In the genomic region with DNA sequence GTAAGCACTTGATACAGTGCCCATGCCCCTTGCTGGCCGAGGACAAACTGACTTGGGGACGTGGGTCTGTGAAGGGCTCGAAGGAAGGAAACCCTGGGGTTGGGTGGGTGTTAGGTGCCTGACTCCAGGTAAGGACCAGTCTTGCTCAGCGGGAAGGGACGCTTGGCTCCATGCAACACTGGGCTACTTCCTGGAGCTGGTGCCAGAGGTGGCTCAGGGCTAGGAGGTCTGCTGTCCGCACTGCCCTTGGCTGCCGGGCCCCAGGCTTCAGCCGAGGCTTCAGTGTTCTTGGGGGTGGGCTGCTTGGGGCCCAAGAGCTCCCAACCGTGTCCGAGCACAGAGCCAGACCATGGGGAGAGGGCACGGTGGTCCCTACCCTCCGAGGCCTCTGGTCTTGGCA, we compare ENCODE assay signal across 34 cellular contexts. TPM values are rescaled to one million over a fixed set of nuclear protein-coding genes. Genes with fewer than 3 reads are reported as not detected.
"Had no signal": no experiment of that assay in that cellular context is flagged by ENCODE, and none has a peak within 500 bp of the region (broad histone marks: within the 10 kb centered on the region; RNA-seq: fewer than 3 reads in every experiment).

No MANE protein-coding gene starts in this region.

- H3K27ac ChIP-seq: colonic mucosa, epithelial cell of prostate, gastrocnemius medialis, heart left ventricle, left lung, parathyroid adenoma, tibial artery, upper lobe of left lung had no signal

- H3K4me2 ChIP-seq: smooth muscle cell had no signal

- H3K79me2 ChIP-seq: parathyroid adenoma had no signal

- H3K4me1 Mint-ChIP-seq: naive thymus-derived CD4-positive, alpha-beta T cell; stimulated activated naive CD8-positive, alpha-beta T cell treated with anti-CD3 and anti-CD28 coated beads, Interleukin-15, amount 100 ng/mL, for 72 hours had no signal

- H3K36me3 Mint-ChIP-seq: naive thymus-derived CD4-positive, alpha-beta T cell had no signal

- H3K4me3 Mint-ChIP-seq: dendritic cell treated with granulocyte-macrophage colony-stimulating factor and Interleukin-4, amounts not matched to agents 40 ng/mL and 50 ng/mL, for 4 days; endodermal cell; naive thymus-derived CD4-positive, alpha-beta T cell; stimulated activated naive CD8-positive, alpha-beta T cell treated with anti-CD3 and anti-CD28 coated beads, Interleukin-15, amount 100 ng/mL, for 72 hours had no signal

- DNase-seq: colonic mucosa; effector CD8-positive, alpha-beta T cell; endodermal cell; foreskin fibroblast; gastrocnemius medialis; heart left ventricle; hippocampal formation; left cardiac atrium; left lung; mesenchymal stem cell; midbrain; naive thymus-derived CD4-positive, alpha-beta T cell; stimulated activated CD4-positive, alpha-beta T cell treated with anti-CD3 and anti-CD28 coated beads, Interleukin-12 subunit alpha, Interleukin-12 subunit beta, amount 100 ng/mL, for 4 hours; stimulated activated CD4-positive, alpha-beta T cell treated with anti-CD3 and anti-CD28 coated beads, Interleukin-1b, Interleukin-23, amount 100 ng/mL, for 48 hours; stimulated activated CD4-positive, alpha-beta T cell treated with anti-CD3 and anti-CD28 coated beads, Interleukin-4, amount 100 ng/mL, for 1 hour; stimulated activated CD8-positive, alpha-beta memory T cell treated with anti-CD3 and anti-CD28 coated beads, Interleukin-4, amount 100 ng/mL, for 48 hours; stimulated activated naive CD4-positive, alpha-beta T cell; stimulated activated naive CD8-positive, alpha-beta T cell treated with anti-CD3 and anti-CD28 coated beads, Interleukin-15, amount 100 ng/mL, for 72 hours; tibial artery had no signal

- ATAC-seq: esophagus mucosa; gastrocnemius medialis; heart left ventricle; left cardiac atrium; left lung; naive thymus-derived CD4-positive, alpha-beta T cell; sciatic nerve; stimulated activated naive CD8-positive, alpha-beta T cell treated with anti-CD3 and anti-CD28 coated beads, Interleukin-15, amount 100 ng/mL, for 72 hours had no signal

- H3K9ac ChIP-seq: parathyroid adenoma had no signal

- H2AFZ ChIP-seq: parathyroid adenoma had no signal

- H3K36me3 ChIP-seq: colonic mucosa, gastrocnemius medialis, heart left ventricle, left lung, tibial artery, upper lobe of left lung had no signal

- H3K9me3 Mint-ChIP-seq: dendritic cell treated with granulocyte-macrophage colony-stimulating factor and Interleukin-4, amounts not matched to agents 40 ng/mL and 50 ng/mL, for 4 days; endodermal cell; naive thymus-derived CD4-positive, alpha-beta T cell; stimulated activated naive CD8-positive, alpha-beta T cell treated with anti-CD3 and anti-CD28 coated beads, Interleukin-15, amount 100 ng/mL, for 72 hours had no signal

- H3K4me1 ChIP-seq: colonic mucosa, gastrocnemius medialis, parathyroid adenoma had no signal

- H3K27ac Mint-ChIP-seq: dendritic cell treated with granulocyte-macrophage colony-stimulating factor and Interleukin-4, amounts not matched to agents 40 ng/mL and 50 ng/mL, for 4 days; endodermal cell; naive thymus-derived CD4-positive, alpha-beta T cell; progenitor cell of endocrine pancreas; stimulated activated naive CD8-positive, alpha-beta T cell treated with anti-CD3 and anti-CD28 coated beads, Interleukin-15, amount 100 ng/mL, for 72 hours had no signal

- H3K4me3 ChIP-seq: colonic mucosa, gastrocnemius medialis, heart left ventricle, left lung, smooth muscle cell, tibial artery, upper lobe of left lung had no signal

- H3K9me3 ChIP-seq: colonic mucosa, gastrocnemius medialis, heart left ventricle, left lung, tibial artery, upper lobe of left lung had no signal

RNA-seq across cellular contexts. Expression of a gene that starts 5.3 kb away (rescaled TPM):
- total RNA-seq: chondrocyte; esophagus mucosa; gastrocnemius medialis; glomerular endothelial cell; kidney epithelial cell; lung microvascular endothelial cell; naive thymus-derived CD4-positive, alpha-beta T cell; osteoblast; subcutaneous adipose tissue; temporal lobe had no signal
- polyA plus RNA-seq: naive thymus-derived CD4-positive, alpha-beta T cell had no signal

RNA-seq across cellular contexts. Expression of a gene that starts 43.1 kb away (rescaled TPM):
- total RNA-seq: chondrocyte; gastrocnemius medialis; glomerular endothelial cell; heart left ventricle; kidney epithelial cell; left cardiac atrium; lung microvascular endothelial cell; naive thymus-derived CD4-positive, alpha-beta T cell; osteoblast; sciatic nerve; subcutaneous adipose tissue; temporal lobe had no signal
- polyA plus RNA-seq: heart left ventricle; naive thymus-derived CD4-positive, alpha-beta T cell; smooth muscle cell had no signal
